ENCODE assay signal across 11 cellular contexts in genomic region chr18:29181151-29181901, GRCh38.
DNase-seq lines count a peak whose midpoint lies in the region; ATAC-seq, FAIRE-seq and TF ChIP-seq lines count a peak whose summit lies in the region.
"Had no signal": no experiment of that assay in that cellular context is flagged by ENCODE, and none has a peak within 500 bp of the region (broad histone marks: within the 10 kb centered on the region; RNA-seq: fewer than 3 reads in every experiment).

No MANE protein-coding gene starts in this region.

- no peaks in the 10 kb centered on the region for H4K20me1 ChIP-seq in HepG2 (ENCODE audit: insufficient read depth, low read length)

- no TSS peak for BruUV-seq in HepG2 (replicated peaks; lab: Mats Ljungman, UMichigan)

- H3K9ac ChIP-seq in liver (ENCODE audit: low read depth in 1 of 2, low read length in 2 of 2) (no peak overlapping the region), HepG2 (ENCODE audit: insufficient read depth, low read depth, low read length) (no peak overlapping the region)

- intact Hi-C loops in HepG2 (cut with micrococcal nuclease; ENCODE audit: unreplicated experiment) (no loop called here), esophagus muscularis mucosa (cut with DNase I) (no loop called here), mucosa of descending colon (cut with DNase I, micrococcal nuclease) (no loop called here), aorta (cut with DNase I) (no loop called here)

- H3K4me2 ChIP-seq in HepG2 (ENCODE audit: low read depth, low read length), result no peak overlapping the region

- H3K4me3 Mint-ChIP-seq in activated naive CD8-positive, alpha-beta T cell treated with anti-CD3 and anti-CD28 coated beads for 36 hours, result no peak overlapping the region

- H3K4me1 ChIP-seq in liver (ENCODE audit: control insufficient read depth in 4 of 4, insufficient read depth in 4 of 4, low read length in 3 of 4), result no peaks in the 10 kb centered on the region
- no peaks in the 10 kb centered on the region for H3K4me1 ChIP-seq in HepG2 (ENCODE audit: insufficient read depth, low read length)
- peaks cover 0 to 15% (median 7%) of the 10 kb centered on the region in 4 donors for H3K4me1 ChIP-seq in esophagus muscularis mucosa
- no peaks in the 10 kb centered on the region for H3K4me1 ChIP-seq in mucosa of descending colon (ENCODE audit: low read depth)
- peaks cover 2% of the 10 kb centered on the region in 2 donors for H3K4me1 ChIP-seq in aorta (ENCODE audit: control insufficient read depth in 1 of 2, insufficient read depth in 2 of 2, low read length in 2 of 2)

- 61% methylated on average over 3 of the region's 3 CpGs for WGBS in liver
- WGBS in HepG2 (ENCODE audit: low lambda C conversion rate), result 1% methylated on average over 3 of the region's 3 CpGs
- WGBS in esophagus muscularis mucosa, result 25% methylated on average over 3 of the region's 3 CpGs
- WGBS in aorta, 2 donors, result 28 to 29% methylated on average over 3 of the region's 3 CpGs

- H3K27ac ChIP-seq in liver (ENCODE audit: low read depth in 1 of 2, low read length in 2 of 2) (no peak overlapping the region), HepG2 (ENCODE audit: extremely low read length, insufficient read depth, low read length) (no peak overlapping the region), esophagus muscularis mucosa (replicated peaks in 1 of 4) (peak overlapping the region; percentile 36 to 64 (median 45)), aorta (ENCODE audit: low read depth in 1 of 2, low read length in 2 of 2) (peak overlapping the region; percentile 93 to 97)
- H3K27ac ChIP-seq: neutrophil had no signal

- no peak for TF ChIP-seq EP300 in HepG2 (IDR thresholded peaks at IDR 0.05; ENCODE audit: low read depth in 2 of 2, low read length in 2 of 2)
- no peak for TF ChIP-seq EP300 in HepG2 (CRISPR knock-in tag; IDR thresholded peaks at IDR 0.05; ENCODE audit: borderline replicate concordance)
- TF ChIP-seq EP300 in esophagus muscularis mucosa (IDR thresholded peaks at IDR 0.05), result no peak

- H3K4me1 Mint-ChIP-seq in activated naive CD8-positive, alpha-beta T cell treated with anti-CD3 and anti-CD28 coated beads for 36 hours, result no peaks in the 10 kb centered on the region

- no peaks in the 10 kb centered on the region for H3K27me3 Mint-ChIP-seq in activated naive CD8-positive, alpha-beta T cell treated with anti-CD3 and anti-CD28 coated beads for 36 hours

- no peak overlapping the region for H2AFZ ChIP-seq in HepG2 (ENCODE audit: low read length)

- no peaks in the 10 kb centered on the region for H3K27me3 ChIP-seq in liver (ENCODE audit: control insufficient read depth in 4 of 4, insufficient read depth in 4 of 4, low read length in 3 of 4)
- no peaks in the 10 kb centered on the region for H3K27me3 ChIP-seq in HepG2 (ENCODE audit: control insufficient read depth in 1 of 2, insufficient read depth in 2 of 2, low read length in 2 of 2)
- H3K27me3 ChIP-seq in esophagus muscularis mucosa, result no peaks in the 10 kb centered on the region
- H3K27me3 ChIP-seq in aorta (ENCODE audit: control insufficient read depth in 1 of 2, insufficient read depth in 2 of 2, low read length in 1 of 2), result no peaks in the 10 kb centered on the region
- H3K27me3 ChIP-seq: neutrophil had no signal

- TF ChIP-seq CTCF in liver (IDR thresholded peaks at IDR 0.05; ENCODE audit: low read depth, low read length, missing input control), result no peak
- TF ChIP-seq CTCF in HepG2 (CRISPR knock-in tag; IDR thresholded peaks at IDR 0.05), result no peak
- no peak for TF ChIP-seq CTCF in esophagus muscularis mucosa (IDR thresholded peaks at IDR 0.05)
- no peak for TF ChIP-seq CTCF in mucosa of descending colon (IDR thresholded peaks at IDR 0.05)

- in situ Hi-C loops in HepG2 (cut with HindIII; ENCODE audit: extremely low pct_ligation_motif_present, low pct_unique_long_range_greater_than_20kb), result no loop called here

- H3K9me3 Mint-ChIP-seq in activated naive CD8-positive, alpha-beta T cell treated with anti-CD3 and anti-CD28 coated beads for 36 hours, result peaks cover 6% of the 10 kb centered on the region

- H3K36me3 Mint-ChIP-seq in activated naive CD8-positive, alpha-beta T cell treated with anti-CD3 and anti-CD28 coated beads for 36 hours, result no peaks in the 10 kb centered on the region

- TF ChIP-seq POLR2A in HepG2 (IDR thresholded peaks at IDR 0.05; ENCODE audit: insufficient read depth in 1 of 2, low read depth in 2 of 2, low read length in 2 of 2) (no peak), esophagus muscularis mucosa (IDR thresholded peaks at IDR 0.05; ENCODE audit: low read depth) (no peak)

- FAIRE-seq in HepG2 (lab: Jason Lieb, UNC), result no peak

- no peaks in the 10 kb centered on the region for H3K36me3 ChIP-seq in liver (ENCODE audit: control insufficient read depth in 4 of 4, insufficient read depth in 3 of 4, low read depth in 1 of 4, low read length in 3 of 4)
- H3K36me3 ChIP-seq in HepG2 (replicated peaks in 1 of 2; ENCODE audit: control insufficient read depth in 1 of 2, insufficient read depth in 2 of 2, low read length in 2 of 2), result no peaks in the 10 kb centered on the region
- H3K36me3 ChIP-seq in esophagus muscularis mucosa, result no peaks in the 10 kb centered on the region
- no peaks in the 10 kb centered on the region for H3K36me3 ChIP-seq in mucosa of descending colon (ENCODE audit: low read depth)
- H3K36me3 ChIP-seq in aorta (ENCODE audit: control insufficient read depth in 1 of 2, insufficient read depth in 2 of 2, low read length in 1 of 2), result no peaks in the 10 kb centered on the region
- H3K36me3 ChIP-seq: neutrophil had no signal

- DNase-seq in HepG2 (ENCODE audit: low spot score), result no peak
- no peak for DNase-seq in esophagus muscularis mucosa (ENCODE audit: extremely low spot score)
- DNase-seq in mucosa of descending colon, result no peak
- DNase-seq in aorta, result peak in 1 of 2 donors; percentile 47
- DNase-seq in stimulated activated CD4-positive, alpha-beta T cell treated with anti-CD3 and anti-CD28 coated beads, Interleukin-4, amount 100 ng/mL, for 24 hours, result no peak
- DNase-seq in activated naive CD8-positive, alpha-beta T cell treated with anti-CD3 and anti-CD28 coated beads for 36 hours, result no peak
- DNase-seq in NCI-H2227 (lab: John Stamatoyannopoulos, UW; ENCODE audit: unreplicated experiment), result no peak
- DNase-seq: activated effector memory CD4-positive, alpha-beta T cell treated with anti-CD3 and anti-CD28 coated beads, Interleukin-2, amount 50 U/mL, for 16 hours; AML-193 had no signal

- H3K4me3 ChIP-seq in liver (ENCODE audit: low read depth in 1 of 3, low read length in 3 of 3), result no peak overlapping the region
- no peak overlapping the region for H3K4me3 ChIP-seq in HepG2 (replicated peaks in 1 of 3; ENCODE audit: insufficient read depth in 1 of 3, low read depth in 2 of 3, low read length in 3 of 3)
- H3K4me3 ChIP-seq in esophagus muscularis mucosa, result no peak overlapping the region
- no peak overlapping the region for H3K4me3 ChIP-seq in mucosa of descending colon
- H3K4me3 ChIP-seq in aorta (ENCODE audit: low read length in 2 of 2), result no peak overlapping the region

- POLR2A ChIA-PET in HepG2 (lab: Yijun Ruan, JAX), result no interaction called here

- CTCF ChIA-PET in HepG2 (lab: Yijun Ruan, JAX; ENCODE audit: low intra/inter-chr PET ratio, low total read pairs), result no interaction called here

- TF ChIP-seq RAD21 in liver (IDR thresholded peaks at IDR 0.05) (no peak), HepG2 (CRISPR knock-in tag; IDR thresholded peaks at IDR 0.05) (no peak)

- no peak overlapping the region for H3K27ac Mint-ChIP-seq in activated naive CD8-positive, alpha-beta T cell treated with anti-CD3 and anti-CD28 coated beads for 36 hours

- H3K79me2 ChIP-seq in HepG2 (ENCODE audit: insufficient read depth, low read length), result no peaks in the 10 kb centered on the region

- H3K9me3 ChIP-seq in liver (ENCODE audit: control insufficient read depth in 4 of 4, low read length in 3 of 4) (no peaks in the 10 kb centered on the region), HepG2 (ENCODE audit: low read length) (no peaks in the 10 kb centered on the region), esophagus muscularis mucosa (no peaks in the 10 kb centered on the region), mucosa of descending colon (peaks cover 18% of the 10 kb centered on the region), aorta (ENCODE audit: control insufficient read depth, low read length) (no peaks in the 10 kb centered on the region)
- H3K9me3 ChIP-seq: neutrophil had no signal

- ATAC-seq in HepG2, result no peak
- peak; percentile 34 for ATAC-seq in mucosa of descending colon
- ATAC-seq in aorta (ENCODE audit: low FRiP score), result peak; percentile 79

TF ChIP-seq in liver, 16 proteins besides CTCF, POLR2A, EP300 and RAD21:
- TF ChIP-seq JUND (IDR thresholded peaks at IDR 0.05), result peak; percentile 14 to 44
- no peak for TF ChIP-seq NR2F2 (IDR thresholded peaks at IDR 0.05)

TF ChIP-seq in HepG2, 621 proteins besides CTCF, POLR2A, EP300 and RAD21:
- TF ChIP-seq ELF4 (CRISPR knock-in tag; IDR thresholded peaks at IDR 0.05; ENCODE audit: borderline replicate concordance) (no peak), ZNF570 (CRISPR knock-in tag; IDR thresholded peaks at IDR 0.05; ENCODE audit: borderline replicate concordance) (no peak), ZNF777 (CRISPR knock-in tag; IDR thresholded peaks at IDR 0.05) (no peak), RFX1 (IDR thresholded peaks at IDR 0.05) (no peak), ZNF597 (CRISPR knock-in tag; IDR thresholded peaks at IDR 0.05) (no peak), AHR (CRISPR knock-in tag; IDR thresholded peaks at IDR 0.05) (no peak), ATRX (CRISPR knock-in tag; IDR thresholded peaks at IDR 0.05; ENCODE audit: borderline replicate concordance) (no peak), ZMAT5 (CRISPR knock-in tag; IDR thresholded peaks at IDR 0.05; ENCODE audit: borderline replicate concordance, low read depth) (no peak), NR2F2 (IDR thresholded peaks at IDR 0.05; ENCODE audit: borderline replicate concordance, low read depth) (no peak), SRY (CRISPR knock-in tag; IDR thresholded peaks at IDR 0.05) (no peak), FOSL2 (CRISPR knock-in tag; IDR thresholded peaks at IDR 0.05) (no peak), TBL1XR1 (IDR thresholded peaks at IDR 0.05; ENCODE audit: borderline replicate concordance, low read length, partially characterized antibody) (no peak), SATB2 (CRISPR knock-in tag; IDR thresholded peaks at IDR 0.05) (no peak)

Comparison
In these comparisons a context has a peak if more than half of its experiments do, and no peak if none do; other contexts are left out.
1. H3K27ac ChIP-seq: peak in esophagus muscularis mucosa (4 of 4) and aorta (2 of 2); none in liver (0 of 2) and HepG2 (single experiment).